In the genomic region with DNA sequence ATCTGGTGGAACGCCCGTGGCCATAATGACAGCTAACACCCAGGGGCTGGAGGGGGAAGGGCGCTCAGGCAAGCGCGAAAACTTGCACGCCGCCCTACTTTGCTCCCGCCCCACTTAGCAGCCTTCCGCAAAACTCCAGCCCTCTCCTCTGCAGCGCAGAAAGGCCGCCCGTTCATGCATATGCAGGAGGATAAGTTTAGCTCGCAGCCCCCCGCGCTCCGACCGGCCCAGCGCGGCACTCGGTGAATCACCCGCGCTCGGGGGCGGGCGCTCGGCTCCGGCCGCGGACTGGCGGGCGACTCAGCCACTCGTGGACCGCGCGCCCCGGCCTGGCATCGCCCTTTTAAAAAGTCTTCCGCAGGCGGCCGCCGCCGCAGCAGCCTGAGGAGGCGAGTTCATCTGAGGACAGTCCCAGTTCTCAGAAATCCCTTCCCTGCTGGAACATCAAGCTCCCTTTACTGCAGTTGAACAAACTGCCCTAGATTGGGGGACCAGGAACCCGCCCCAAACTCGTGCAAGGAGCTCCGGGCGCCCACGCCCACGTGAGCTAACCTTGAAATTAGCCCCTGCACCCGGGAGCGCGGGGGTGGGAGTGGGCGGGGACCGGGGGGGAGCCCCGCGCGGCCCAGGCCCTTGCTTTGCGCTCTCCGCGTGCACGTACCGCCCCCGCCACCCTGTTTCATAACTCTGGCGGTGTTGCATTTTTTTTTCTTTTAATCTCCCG, we compare ENCODE assay signal across 8 cellular contexts. TPM values are rescaled to one million over a fixed set of nuclear protein-coding genes. Genes with fewer than 3 reads are reported as not detected.
DNase-seq lines count a peak whose midpoint lies in the region; ATAC-seq, FAIRE-seq and TF ChIP-seq lines count a peak whose summit lies in the region.

No MANE protein-coding gene starts in this region.

- ATAC-seq in GM21528 (IDR thresholded peaks at IDR 0.05; ENCODE audit: low FRiP score, unreplicated experiment) = peak; percentile 54

- no peak for FAIRE-seq in D721Med (lab: Jason Lieb, UNC)

- peak overlapping the region; percentile 94 to 99 (median 96) for H3K4me3 Mint-ChIP-seq in IgD-negative memory B cell

- H3K4me1 ChIP-seq in OCI-LY7 (ENCODE audit: insufficient read depth, low read length, poor library complexity, severe bottlenecking) (peaks cover 43% of the 10 kb centered on the region), mucosa of rectum (ENCODE audit: control insufficient read depth in 2 of 2, insufficient read depth in 2 of 2, low read length in 2 of 2) (peaks cover 27 to 44% of the 10 kb centered on the region in 2 donors)

- intact Hi-C loops in OCI-LY7 (cut with micrococcal nuclease; ENCODE audit: unreplicated experiment) = loop anchor here (5.0 kb wide), 1 partner anchor 657 kb away; the partner anchor contains the start of gene PTAR1

- no peaks in the 10 kb centered on the region for H3K36me3 Mint-ChIP-seq in IgD-negative memory B cell

- peak overlapping the region; percentile 94 to 98 (median 98) for H3K27ac Mint-ChIP-seq in IgD-negative memory B cell

- no peaks in the 10 kb centered on the region for H3K9me3 Mint-ChIP-seq in IgD-negative memory B cell

- TF ChIP-seq CTCF in D721Med (IDR thresholded peaks at IDR 0.05; ENCODE audit: insufficient read depth, missing control alignments) (no peak), OCI-LY7 (conservative IDR thresholded peaks at IDR 0.05; ENCODE audit: low read length) (no peak), epithelial cell of proximal tubule (conservative IDR thresholded peaks at IDR 0.05; ENCODE audit: low read depth, low read length) (no peak)

- DNase-seq in D721Med (ENCODE audit: insufficient read length, low spot score) = peak; percentile 47
- peak; percentile 83 for DNase-seq in OCI-LY7 (ENCODE audit: low spot score)
- DNase-seq in activated T-cell treated with anti-CD3 and anti-CD28 coated beads, Interleukin-2, amount 50 U/mL, for 1 hour = peak; percentile 84
- peak; percentile 92 for DNase-seq in epithelial cell of proximal tubule (ENCODE audit: low read depth)
- DNase-seq in stimulated activated CD8-positive, alpha-beta memory T cell treated with anti-CD3 and anti-CD28 coated beads, Interleukin-4, amount 100 ng/mL, for 4 hours (ENCODE audit: low read depth in 2 of 2, low spot score in 1 of 2) = peak; percentile 77 to 88

- peaks cover 21 to 35% (median 24%) of the 10 kb centered on the region in 3 donors for H3K4me1 Mint-ChIP-seq in IgD-negative memory B cell

- H3K36me3 ChIP-seq in OCI-LY7 (ENCODE audit: insufficient read depth, low read length) (no peaks in the 10 kb centered on the region), mucosa of rectum (ENCODE audit: control insufficient read depth in 2 of 2, insufficient read depth in 2 of 2, low read length in 2 of 2) (no peaks in the 10 kb centered on the region)

- H3K27ac ChIP-seq in OCI-LY7 (ENCODE audit: low read depth, low read length, poor library complexity, severe bottlenecking) (peak overlapping the region; percentile 37), mucosa of rectum (ENCODE audit: low read depth in 2 of 2, low read length in 2 of 2) (peak overlapping the region; percentile 99 to 100)

- H3K79me2 ChIP-seq in OCI-LY7 (ENCODE audit: insufficient read depth, low read depth, low read length) = no peaks in the 10 kb centered on the region

- peak overlapping the region; percentile 99 for H3K9ac ChIP-seq in mucosa of rectum (ENCODE audit: low read depth in 1 of 2, low read length in 2 of 2)

- peak overlapping the region; percentile 87 for H3K4me2 ChIP-seq in OCI-LY7 (ENCODE audit: low read length)

- BruUV-seq in OCI-LY7 (replicated peaks; lab: Mats Ljungman, UMichigan) = no TSS peak

- POLR2A ChIA-PET in OCI-LY7 (lab: Charles Lee) = interaction anchor here (0.8 to 1.3 kb wide), 4 partner anchors 11 to 118 kb away, joined by 3 read pairs; no protein-coding TSS in a partner anchor

- no peaks in the 10 kb centered on the region for H3K9me3 ChIP-seq in OCI-LY7 (ENCODE audit: low read length)
- no peaks in the 10 kb centered on the region for H3K9me3 ChIP-seq in mucosa of rectum (ENCODE audit: control insufficient read depth in 2 of 2, low read length in 2 of 2)

- H4K20me1 ChIP-seq in OCI-LY7 (ENCODE audit: insufficient read depth, low read length) = no peaks in the 10 kb centered on the region

- H3K27me3 ChIP-seq in mucosa of rectum (ENCODE audit: control insufficient read depth in 2 of 2, insufficient read depth in 2 of 2, low read length in 2 of 2) = no peaks in the 10 kb centered on the region

- peak overlapping the region; percentile 75 for H3K4me3 ChIP-seq in OCI-LY7 (ENCODE audit: low read depth, low read length, poor library complexity, severe bottlenecking)
- peak overlapping the region; percentile 58 for H3K4me3 ChIP-seq in epithelial cell of proximal tubule (ENCODE audit: low read depth, low read length)
- peak overlapping the region; percentile 79 to 88 for H3K4me3 ChIP-seq in mucosa of rectum (ENCODE audit: low read length in 2 of 2)

- no peaks in the 10 kb centered on the region for H3K27me3 Mint-ChIP-seq in IgD-negative memory B cell

- H3K9me2 ChIP-seq in OCI-LY7 (ENCODE audit: insufficient read depth, low read length) = no peaks in the 10 kb centered on the region

- peak overlapping the region; percentile 90 for H2AFZ ChIP-seq in OCI-LY7 (ENCODE audit: low read length)

- CTCF ChIA-PET in OCI-LY7 (lab: Charles Lee; ENCODE audit: unreplicated experiment) = no interaction called here

RNA-seq across cellular contexts. Expression of gene KLF9, which starts 4.5 kb away (rescaled TPM):
- 3.3 TPM for polyA plus RNA-seq in IgD-negative memory B cell
- 1.4 and 2.3 TPM in 2 replicates for total RNA-seq in OCI-LY7 (2014; rRNA removed; shearing (Covaris generic))
- total RNA-seq in OCI-LY7 (2022) (1.9 and 2.3 TPM in 2 replicates), epithelial cell of proximal tubule (3.8 and 6.3 TPM in 2 replicates)

Comparison
In these comparisons a context has a peak if more than half of its experiments do, and no peak if none do; other contexts are left out.
1. Peak in every context shown above with its lines: DNase-seq, ATAC-seq, H3K4me3 ChIP-seq and H3K27ac ChIP-seq.